27 cellular contexts compared by ENCODE assay signal in the genomic region with DNA sequence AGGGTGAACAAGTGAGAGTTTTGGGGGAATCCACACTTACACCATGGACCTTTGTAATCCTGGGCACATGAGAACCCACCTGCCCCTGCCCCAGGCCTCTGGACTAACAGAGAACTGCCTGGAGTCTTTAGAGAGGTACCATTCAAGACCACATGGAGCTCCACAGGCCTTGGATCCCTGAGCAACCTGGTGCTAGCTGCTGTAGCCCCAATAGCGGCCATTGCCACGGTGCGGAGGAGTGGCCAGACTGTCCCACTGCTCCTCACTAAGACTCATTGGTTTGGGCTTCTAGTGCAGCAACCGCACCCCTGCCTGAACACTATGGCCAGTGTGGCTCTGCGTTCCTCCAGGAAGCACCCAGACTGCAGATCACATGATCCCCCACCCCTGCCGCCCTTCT. TPM values are rescaled to one million over a fixed set of nuclear protein-coding genes. Genes with fewer than 3 reads are reported as not detected.
"Had no signal": no experiment of that assay in that cellular context is flagged by ENCODE, and none has a peak within 500 bp of the region (broad histone marks: within the 10 kb centered on the region; RNA-seq: fewer than 3 reads in every experiment).

No MANE protein-coding gene starts in this region.

- ATAC-seq: left colon; mucosa of descending colon; naive thymus-derived CD4-positive, alpha-beta T cell; natural killer cell treated with Interleukin-12 subunit alpha and Interleukin-12 subunit beta and Interleukin-15 and Interleukin-18, amount 100 ng/mL, for 72 hours; sciatic nerve; stimulated activated naive B cell treated with anti-CD40 and anti-IgM and Interleukin-4, amounts not matched to agents 10 μg/mL and 1 μg/mL and 100 μg/mL, for 72 hours; stimulated activated naive CD8-positive, alpha-beta T cell treated with anti-CD3 and anti-CD28 coated beads, Interleukin-15, Interleukin-2, amounts not matched to agents 100 U/mL and 50 U/mL, for 24 hours had no signal

- H3K9me3 ChIP-seq: testis, thyroid gland had no signal

- H3K36me3 ChIP-seq: thyroid gland had no signal

- FAIRE-seq: keratinocyte had no signal

- H3K79me2 ChIP-seq: parathyroid adenoma had no signal

- DNase-seq: head of caudate nucleus; hippocampal formation; left colon; left ventricle myocardium inferior; midbrain; mucosa of descending colon; naive thymus-derived CD4-positive, alpha-beta T cell; nucleus accumbens; psoas muscle; stimulated activated CD4-positive, alpha-beta T cell treated with anti-CD3 and anti-CD28 coated beads, Interleukin-12 subunit alpha, Interleukin-12 subunit beta, amount 100 ng/mL, for 4 hours; stimulated activated CD4-positive, alpha-beta T cell treated with anti-CD3 and anti-CD28 coated beads, Interleukin-15, amount 100 ng/mL, for 24 hours; stimulated activated CD4-positive, alpha-beta T cell treated with anti-CD3 and anti-CD28 coated beads, Interleukin-2, amount 100 ng/mL, for 24 hours; stimulated activated CD4-positive, alpha-beta T cell treated with anti-CD3 and anti-CD28 coated beads, Interleukin-4, amount 100 ng/mL, for 1 hour; stimulated activated naive B cell treated with anti-CD40 and anti-IgM and Interleukin-4, amounts not matched to agents 10 μg/mL and 1 μg/mL and 100 μg/mL, for 72 hours; stimulated activated naive CD8-positive, alpha-beta T cell treated with anti-CD3 and anti-CD28 coated beads, Interleukin-15, Interleukin-2, amounts not matched to agents 100 U/mL and 50 U/mL, for 24 hours; stomach; testis; thyroid gland; transverse colon had no signal

- H3K27me3 ChIP-seq: right atrium auricular region, stomach, testis, thyroid gland, transverse colon, upper lobe of left lung had no signal

- H2AFZ ChIP-seq: parathyroid adenoma had no signal

- H3K27ac ChIP-seq: left ventricle myocardium inferior, parathyroid adenoma, psoas muscle, right atrium auricular region, skin epidermis, stomach, testis, thyroid gland, transverse colon, upper lobe of left lung had no signal

- H3K9ac ChIP-seq: parathyroid adenoma had no signal

- H3K4me3 ChIP-seq: left ventricle myocardium inferior, mucosa of descending colon, psoas muscle, right atrium auricular region, skin epidermis, stomach, testis, thyroid gland, transverse colon, upper lobe of left lung had no signal

- H3K4me1 ChIP-seq: left ventricle myocardium inferior, parathyroid adenoma, psoas muscle, right atrium auricular region, stomach, testis, thyroid gland, transverse colon, upper lobe of left lung had no signal

RNA-seq across cellular contexts. Expression of a gene that starts 45.8 kb away (rescaled TPM):
- total RNA-seq: naive thymus-derived CD4-positive, alpha-beta T cell had no signal
- polyA plus RNA-seq: neural cell had no signal
